ENCODE assay signal across 17 cellular contexts in genomic region chr5:32230356-32231099, GRCh38. TPM values are rescaled to one million over a fixed set of nuclear protein-coding genes. Genes with fewer than 3 reads are reported as not detected.
DNase-seq lines count a peak whose midpoint lies in the region; TF ChIP-seq lines count a peak whose summit lies in the region.
"Had no signal": no experiment of that assay in that cellular context is flagged by ENCODE, and none has a peak within 500 bp of the region (broad histone marks: within the 10 kb centered on the region; RNA-seq: fewer than 3 reads in every experiment).

No MANE protein-coding gene starts in this region.

- peaks cover 72% of the 10 kb centered on the region for H3K36me3 Mint-ChIP-seq in activated T-cell treated with anti-CD3 and anti-CD28 coated beads, Interleukin-2, amount 50 U/mL, for 24 hours (ENCODE audit: low read depth)
- H3K36me3 Mint-ChIP-seq in immature natural killer cell (peaks cover 15 to 48% (median 15%) of the 10 kb centered on the region in 3 donors), type B pancreatic cell (peaks cover 25% of the 10 kb centered on the region)

- peaks cover 35% of the 10 kb centered on the region for H3K4me1 ChIP-seq in left ventricle myocardium inferior
- H3K4me1 ChIP-seq: HAP-1 had no signal

- no peaks in the 10 kb centered on the region for H3K27me3 ChIP-seq in left ventricle myocardium inferior (ENCODE audit: low read depth)
- H3K27me3 ChIP-seq: Peyer's patch had no signal

- peaks cover 43% of the 10 kb centered on the region for H3K36me3 ChIP-seq in left ventricle myocardium inferior

- no peaks in the 10 kb centered on the region for H3K9me3 Mint-ChIP-seq in activated T-cell treated with anti-CD3 and anti-CD28 coated beads, Interleukin-2, amount 50 U/mL, for 24 hours
- no peaks in the 10 kb centered on the region for H3K9me3 Mint-ChIP-seq in immature natural killer cell
- H3K9me3 Mint-ChIP-seq in type B pancreatic cell: no peaks in the 10 kb centered on the region

- H3K27ac Mint-ChIP-seq in activated T-cell treated with anti-CD3 and anti-CD28 coated beads, Interleukin-2, amount 50 U/mL, for 24 hours: peak overlapping the region; percentile 38
- H3K27ac Mint-ChIP-seq in immature natural killer cell (peak overlapping the region; percentile 12 to 89 (median 56)), type B pancreatic cell (peak overlapping the region; percentile 64)

- TF ChIP-seq CTCF in type B pancreatic cell (conservative IDR thresholded peaks at IDR 0.05) (no peak), left ventricle myocardium inferior (IDR thresholded peaks at IDR 0.05; ENCODE audit: borderline replicate concordance) (no peak)

- H3K4me3 ChIP-seq in left ventricle myocardium inferior: no peak overlapping the region
- H3K4me3 ChIP-seq: HAP-1, lower lobe of right lung, Peyer's patch had no signal

- H3K27me3 Mint-ChIP-seq in activated T-cell treated with anti-CD3 and anti-CD28 coated beads, Interleukin-2, amount 50 U/mL, for 24 hours: no peaks in the 10 kb centered on the region
- H3K27me3 Mint-ChIP-seq in immature natural killer cell (ENCODE audit: low read depth in 3 of 3) (peaks cover 0 to 4% (median 2%) of the 10 kb centered on the region in 3 donors), type B pancreatic cell (no peaks in the 10 kb centered on the region)

- no peaks in the 10 kb centered on the region for H3K9me3 ChIP-seq in left ventricle myocardium inferior (replicated peaks)
- H3K9me3 ChIP-seq: HAP-1, lower lobe of right lung, Peyer's patch had no signal

- no peak overlapping the region for H3K4me3 Mint-ChIP-seq in activated T-cell treated with anti-CD3 and anti-CD28 coated beads, Interleukin-2, amount 50 U/mL, for 24 hours
- H3K4me3 Mint-ChIP-seq in immature natural killer cell (no peak overlapping the region), type B pancreatic cell (no peak overlapping the region)

- DNase-seq in activated T-cell treated with anti-CD3 and anti-CD28 coated beads, Interleukin-2, amount 50 U/mL, for 24 hours: no peak
- no peak for DNase-seq in activated T-cell treated with anti-CD3 and anti-CD28 coated beads, Interleukin-2, amount 50 U/mL, for 1 hour
- DNase-seq in NOMO-1 treated with dmso at 0.1 percent for 144 hours (lab: John Stamatoyannopoulos, UW; ENCODE audit: unreplicated experiment) (peak; percentile 73), immature natural killer cell (no peak), type B pancreatic cell (ENCODE audit: extremely low spot score, unreplicated experiment) (no peak), left ventricle myocardium inferior (no peak), NCI-H187 treated with DMSO at 0.1 percent for 48 hours (lab: John Stamatoyannopoulos, UW) (no peak), SK-N-DZ (ENCODE audit: low spot score) (no peak)
- DNase-seq: activated CD4-positive, alpha-beta T cell treated with anti-CD3 and anti-CD28 coated beads for 48 hours; activated effector memory CD4-positive, alpha-beta T cell treated with Interleukin-2 at 50 U/mL for 16 hours; lower lobe of right lung; NCI-H1048; NCI-H446; occipital lobe; Peyer's patch; T-helper 2 cell had no signal

- H3K4me1 Mint-ChIP-seq in activated T-cell treated with anti-CD3 and anti-CD28 coated beads, Interleukin-2, amount 50 U/mL, for 24 hours (ENCODE audit: low read depth): peaks cover 8% of the 10 kb centered on the region
- H3K4me1 Mint-ChIP-seq in immature natural killer cell (peaks cover 40 to 46% of the 10 kb centered on the region in 2 donors), type B pancreatic cell (ENCODE audit: unreplicated experiment) (peaks cover 31% of the 10 kb centered on the region)

- no peak overlapping the region for H3K27ac ChIP-seq in left ventricle myocardium inferior (replicated peaks)
- H3K27ac ChIP-seq: lower lobe of right lung, Peyer's patch had no signal

- intact Hi-C loops in left ventricle myocardium inferior (cut with micrococcal nuclease): loop anchor here (5.0 kb wide), 1 partner anchor 97 kb away; no protein-coding TSS in a partner anchor

RNA-seq across cellular contexts. Expression of gene GOLPH3, which starts 56.4 kb away (rescaled TPM):
- 100 to 1,000 TPM; 109 to 128 (median 125) TPM for polyA plus RNA-seq in immature natural killer cell
- total RNA-seq in type B pancreatic cell (ENCODE audit: low replicate concordance) (72.9 and 102 TPM in 2 replicates), left ventricle myocardium inferior (42.8 TPM)
- polyA plus RNA-seq in SK-N-DZ (2014; cell fraction: cytosol; rRNA removed): 44.8 and 59.6 TPM in 2 replicates
- 14.6 and 26.1 TPM in 2 replicates for polyA plus RNA-seq in SK-N-DZ (2014; cell fraction: nucleus; rRNA removed)
